In genomic region chr7:27211084-27211446, GRCh38 we compare ENCODE assay signal across 24 cellular contexts. TPM values are rescaled to one million over a fixed set of nuclear protein-coding genes. Genes with fewer than 3 reads are reported as not detected.
DNase-seq lines count a peak whose midpoint lies in the region; ATAC-seq, FAIRE-seq and TF ChIP-seq lines count a peak whose summit lies in the region.
"Had no signal": no experiment of that assay in that cellular context is flagged by ENCODE, and none has a peak within 500 bp of the region (broad histone marks: within the 10 kb centered on the region; RNA-seq: fewer than 3 reads in every experiment).

No MANE protein-coding gene starts in this region.

- H3K4me1 ChIP-seq in HepG2 (ENCODE audit: insufficient read depth, low read length): peaks cover 15% of the 10 kb centered on the region
- H3K4me1 ChIP-seq in right lobe of liver: peaks cover 0 to 10% (median 3%) of the 10 kb centered on the region in 4 donors
- H3K4me1 ChIP-seq in hepatocyte (ENCODE audit: insufficient read depth): peaks cover 37% of the 10 kb centered on the region
- H3K4me1 ChIP-seq in osteoblast (ENCODE audit: insufficient read depth, low read length): peaks cover 6% of the 10 kb centered on the region
- peaks cover 5% of the 10 kb centered on the region for H3K4me1 ChIP-seq in testis
- H3K4me1 ChIP-seq: SJCRH30 had no signal

- H3K27me3 Mint-ChIP-seq in activated CD4-positive, alpha-beta T cell treated with anti-CD3 and anti-CD28 coated beads for 36 hours: peaks cover 78% of the 10 kb centered on the region

- TF ChIP-seq RAD21 in HepG2 (CRISPR knock-in tag; IDR thresholded peaks at IDR 0.05): no peak

- no peak for TF ChIP-seq EP300 in HepG2 (IDR thresholded peaks at IDR 0.05; ENCODE audit: low read depth in 2 of 2, low read length in 2 of 2)
- TF ChIP-seq EP300 in HepG2 (CRISPR knock-in tag; IDR thresholded peaks at IDR 0.05; ENCODE audit: borderline replicate concordance): no peak

- DNase-seq in HepG2 (ENCODE audit: low spot score): no peak
- DNase-seq in right lobe of liver: no peak
- no peak for DNase-seq in hepatocyte (ENCODE audit: low spot score)
- peak; percentile 84 for DNase-seq in osteoblast (ENCODE audit: insufficient read length, low spot score, missing footprints)
- DNase-seq in testis: no peak
- DNase-seq in Kasumi-1 (lab: John Stamatoyannopoulos, UW): no peak
- no peak for DNase-seq in H54 (ENCODE audit: insufficient read length, low spot score)
- no peak for DNase-seq in activated CD4-positive, alpha-beta T cell treated with anti-CD3 and anti-CD28 coated beads for 36 hours
- DNase-seq: AML-193; CD8-positive, alpha-beta memory T cell; DMS79; KG1; NCI-H1694; NCI-H2081; NCI-H2171; NCI-H524 treated with DMSO at 0.1 percent for 48 hours; SJCRH30 had no signal

- no peak for TF ChIP-seq CTCF in HepG2 (CRISPR knock-in tag; IDR thresholded peaks at IDR 0.05)
- TF ChIP-seq CTCF in right lobe of liver (IDR thresholded peaks at IDR 0.05): no peak
- TF ChIP-seq CTCF in hepatocyte (IDR thresholded peaks at IDR 0.05; ENCODE audit: poor library complexity): no peak
- no peak for TF ChIP-seq CTCF in osteoblast (IDR thresholded peaks at IDR 0.05; ENCODE audit: extremely low read depth, low read depth, low read length)
- TF ChIP-seq CTCF in testis (IDR thresholded peaks at IDR 0.05): no peak

- peaks cover 10% of the 10 kb centered on the region for H3K4me1 Mint-ChIP-seq in activated CD4-positive, alpha-beta T cell treated with anti-CD3 and anti-CD28 coated beads for 36 hours

- H2AFZ ChIP-seq in HepG2 (ENCODE audit: low read length) (no peak overlapping the region), hepatocyte (no peak overlapping the region), osteoblast (ENCODE audit: low read length) (peak overlapping the region; percentile 23)

- ATAC-seq in HepG2 (peak; percentile 14; the same call in 2 of the 3 replicates), right lobe of liver (no peak)
- ATAC-seq in activated CD4-positive, alpha-beta T cell treated with anti-CD3 and anti-CD28 coated beads for 36 hours: no peak

- H4K20me1 ChIP-seq in HepG2 (ENCODE audit: insufficient read depth, low read length) (no peaks in the 10 kb centered on the region), hepatocyte (ENCODE audit: insufficient read depth, poor library complexity, severe bottlenecking) (no peaks in the 10 kb centered on the region), osteoblast (ENCODE audit: insufficient read depth, low read length) (no peaks in the 10 kb centered on the region)

- no peaks in the 10 kb centered on the region for H3K9me3 Mint-ChIP-seq in activated CD4-positive, alpha-beta T cell treated with anti-CD3 and anti-CD28 coated beads for 36 hours (ENCODE audit: low read depth)

- H3K4me3 ChIP-seq in HepG2 (replicated peaks in 1 of 3; ENCODE audit: insufficient read depth in 1 of 3, low read depth in 2 of 3, low read length in 3 of 3) (0 out of 6 replicates have a peak overlapping the region, but pooled peaks of 1 of the 3 experiments have one; percentile 51), right lobe of liver (peak overlapping the region in 1 of 3 donors; percentile 34), hepatocyte (no peak overlapping the region), osteoblast (ENCODE audit: insufficient read depth, low read length) (peak overlapping the region; percentile 67), testis (no peak overlapping the region)
- H3K4me3 ChIP-seq: SJCRH30 had no signal

- CTCF ChIA-PET in HepG2 (lab: Yijun Ruan, JAX; ENCODE audit: low intra/inter-chr PET ratio, low total read pairs): interaction anchor here (2.2 kb wide), 1 partner anchor 710 kb away, joined by 14 read pairs; no protein-coding TSS in a partner anchor
- CTCF ChIA-PET in activated CD4-positive, alpha-beta T cell treated with anti-CD3 and anti-CD28 coated beads for 36 hours (lab: Charles Lee): interaction anchor here (0.7 to 2.2 kb wide), 11 partner anchors 8 to 710 kb away, joined by 3 to 11 read pairs (median 6); no protein-coding TSS in a partner anchor

- H3K9me2 ChIP-seq in hepatocyte (replicated peaks; ENCODE audit: insufficient read depth): no peaks in the 10 kb centered on the region

- H3K36me3 ChIP-seq in HepG2 (replicated peaks in 1 of 2; ENCODE audit: control insufficient read depth in 1 of 2, insufficient read depth in 2 of 2, low read length in 2 of 2): no peaks in the 10 kb centered on the region
- no peaks in the 10 kb centered on the region for H3K36me3 ChIP-seq in right lobe of liver
- H3K36me3 ChIP-seq in hepatocyte (replicated peaks; ENCODE audit: insufficient read depth, low read depth): no peaks in the 10 kb centered on the region
- no peaks in the 10 kb centered on the region for H3K36me3 ChIP-seq in osteoblast (ENCODE audit: insufficient read depth, low read length)
- H3K36me3 ChIP-seq in testis (ENCODE audit: low read depth, missing control alignments): no peaks in the 10 kb centered on the region
- H3K36me3 ChIP-seq: Peyer's patch, SJCRH30 had no signal

- no peaks in the 10 kb centered on the region for H3K36me3 Mint-ChIP-seq in activated CD4-positive, alpha-beta T cell treated with anti-CD3 and anti-CD28 coated beads for 36 hours (ENCODE audit: low read depth)
- H3K36me3 Mint-ChIP-seq: CD8-positive, alpha-beta memory T cell had no signal

- in situ Hi-C loops in HepG2 (cut with HindIII; ENCODE audit: extremely low pct_ligation_motif_present, low pct_unique_long_range_greater_than_20kb): no loop called here

- no peak overlapping the region for H3K4me3 Mint-ChIP-seq in activated CD4-positive, alpha-beta T cell treated with anti-CD3 and anti-CD28 coated beads for 36 hours
- H3K4me3 Mint-ChIP-seq: H9 had no signal

- H3K4me2 ChIP-seq in HepG2 (ENCODE audit: low read depth, low read length): peak overlapping the region; percentile 80; the same call in 1 of the 2 replicates
- H3K4me2 ChIP-seq in hepatocyte: peak overlapping the region; percentile 69
- H3K4me2 ChIP-seq in osteoblast (ENCODE audit: insufficient read depth, low read length): peak overlapping the region; percentile 85

- H3K9ac ChIP-seq in HepG2 (ENCODE audit: insufficient read depth, low read depth, low read length): no peak overlapping the region

- POLR2A ChIA-PET in HepG2 (lab: Yijun Ruan, JAX): no interaction called here
- POLR2A ChIA-PET in activated CD4-positive, alpha-beta T cell treated with anti-CD3 and anti-CD28 coated beads for 36 hours (lab: Charles Lee): no interaction called here

- H3K27ac ChIP-seq in HepG2 (ENCODE audit: extremely low read length, insufficient read depth, low read length) (no peak overlapping the region), right lobe of liver (no peak overlapping the region), hepatocyte (peak overlapping the region; percentile 55), osteoblast (ENCODE audit: low read depth, low read length) (no peak overlapping the region), testis (no peak overlapping the region)
- H3K27ac ChIP-seq: 22Rv1, C4-2B, SJCRH30 had no signal

- no peak for FAIRE-seq in HepG2 (lab: Jason Lieb, UNC)
- FAIRE-seq in H54 (lab: Jason Lieb, UNC): no peak
- FAIRE-seq: GM19239 had no signal

- intact Hi-C loops in HepG2 (cut with micrococcal nuclease; ENCODE audit: unreplicated experiment) (loop anchor here (5.0 kb wide), 1 partner anchor 811 kb away; no protein-coding TSS in a partner anchor), right lobe of liver (cut with DNase I) (no loop called here), testis (cut with DNase I; ENCODE audit: low total_unique reads) (no loop called here)
- intact Hi-C loops in activated CD4-positive, alpha-beta T cell treated with anti-CD3 and anti-CD28 coated beads for 36 hours (cut with DNase I, micrococcal nuclease): loop anchor here (5.0 kb wide), 3 partner anchors 41 to 811 kb away; no protein-coding TSS in a partner anchor

- H3K27me3 ChIP-seq in HepG2 (ENCODE audit: control insufficient read depth in 1 of 2, insufficient read depth in 2 of 2, low read length in 2 of 2) (peaks cover 0 to 75% of the 10 kb centered on the region in 2 experiments; a peak in 4 of 5 replicates), right lobe of liver (peaks cover 10 to 30% of the 10 kb centered on the region in 2 donors), hepatocyte (peaks cover 80% of the 10 kb centered on the region), osteoblast (ENCODE audit: insufficient read depth, low read length) (peaks cover 4% of the 10 kb centered on the region), testis (peaks cover 5% of the 10 kb centered on the region)
- H3K27me3 ChIP-seq: SJCRH30 had no signal

- H3K79me2 ChIP-seq in HepG2 (ENCODE audit: insufficient read depth, low read length) (no peaks in the 10 kb centered on the region), hepatocyte (peaks cover 20% of the 10 kb centered on the region), osteoblast (ENCODE audit: insufficient read depth, low read length) (no peaks in the 10 kb centered on the region)

- no peak for TF ChIP-seq POLR2A in HepG2 (IDR thresholded peaks at IDR 0.05; ENCODE audit: insufficient read depth in 1 of 2, low read depth in 2 of 2, low read length in 2 of 2)
- no peak for TF ChIP-seq POLR2A in right lobe of liver (IDR thresholded peaks at IDR 0.05)
- no peak for TF ChIP-seq POLR2A in testis (IDR thresholded peaks at IDR 0.05)
- no peak for TF ChIP-seq POLR2A in H54 (IDR thresholded peaks at IDR 0.05; ENCODE audit: low read depth, low read length)

- BruUV-seq in HepG2 (replicated peaks; lab: Mats Ljungman, UMichigan): no TSS peak

- WGBS in HepG2 (ENCODE audit: low lambda C conversion rate): 100% methylated on average over 1 of the region's 1 CpG
- 100% methylated on average over 1 of the region's 1 CpG for WGBS in right lobe of liver (ENCODE audit: insufficient coverage, low coverage, low lambda C conversion rate, missing lambda C conversion rate)
- 95% methylated on average over 1 of the region's 1 CpG for WGBS in hepatocyte (ENCODE audit: low lambda C conversion rate, missing lambda C conversion rate)
- 80 to 92% methylated on average over 1 of the region's 1 CpG for WGBS in testis, 2 donors

- no peak overlapping the region for H3K27ac Mint-ChIP-seq in activated CD4-positive, alpha-beta T cell treated with anti-CD3 and anti-CD28 coated beads for 36 hours
- H3K27ac Mint-ChIP-seq: H9 had no signal

- H3K9me3 ChIP-seq in HepG2 (ENCODE audit: low read length): no peaks in the 10 kb centered on the region
- no peaks in the 10 kb centered on the region for H3K9me3 ChIP-seq in right lobe of liver
- H3K9me3 ChIP-seq in hepatocyte (ENCODE audit: low read depth): no peaks in the 10 kb centered on the region
- H3K9me3 ChIP-seq in osteoblast (ENCODE audit: low read depth, low read length): no peaks in the 10 kb centered on the region
- H3K9me3 ChIP-seq in testis: no peaks in the 10 kb centered on the region
- H3K9me3 ChIP-seq: Peyer's patch, SJCRH30 had no signal

RNA-seq across cellular contexts. Expression of gene HOXA13, which starts 11.2 kb away (rescaled TPM):
- total RNA-seq in HepG2 (2016; rRNA removed; fragmentation: Illumina TruSeq; extraction: Trizol) (0.04 TPM in 2 replicates), right lobe of liver (not detected), hepatocyte (13.0 and 14.2 TPM in 2 replicates), osteoblast (6.2 and 8.0 TPM in 2 replicates), testis (not detected)
- total RNA-seq in HepG2 (2016; cell fraction: cytosol; rRNA removed; fragmentation: Illumina TruSeq; extraction: Trizol; ENCODE audit: low read depth): not detected in 2 replicates
- total RNA-seq in HepG2 (2016; cell fraction: insoluble cytoplasmic fraction; rRNA removed; fragmentation: Illumina TruSeq; extraction: Trizol): 0.02 TPM in 1 of 2 replicates, not detected in the other
- total RNA-seq in HepG2 (2016; cell fraction: membrane; rRNA removed; fragmentation: Illumina TruSeq; extraction: Trizol): 0.03 TPM in 1 of 2 replicates, not detected in the other
- total RNA-seq in HepG2 (2016; cell fraction: nucleus; rRNA removed; fragmentation: Illumina TruSeq; extraction: Trizol): not detected in 2 replicates
- polyA plus RNA-seq in HepG2 (2011; rRNA removed) (0.01 TPM in 1 of 2 replicates, not detected in the other), hepatocyte (6.1 and 6.2 TPM in 2 replicates), testis (ENCODE audit: insufficient read depth, low read depth, low replicate concordance) (0.30 TPM)
- not detected in 2 replicates for polyA plus RNA-seq in HepG2 (2011; cell fraction: cytosol; rRNA removed)
- polyA plus RNA-seq in HepG2 (2011; cell fraction: nucleus; rRNA removed): not detected in 2 replicates
- polyA plus RNA-seq in HepG2 (2012): not detected in 2 replicates
- polyA plus RNA-seq in HepG2 (2016; cell fraction: cytosol; fragmentation: Illumina TruSeq; extraction: Trizol; ENCODE audit: low read depth): not detected in 2 replicates
- not detected in 2 replicates for polyA plus RNA-seq in HepG2 (2016; cell fraction: insoluble cytoplasmic fraction; fragmentation: Illumina TruSeq; extraction: Trizol; ENCODE audit: low read depth)
- not detected in 2 replicates for polyA plus RNA-seq in HepG2 (2016; cell fraction: membrane; fragmentation: Illumina TruSeq; extraction: Trizol; ENCODE audit: low read depth)
- polyA plus RNA-seq in HepG2 (2016; cell fraction: nucleus; fragmentation: Illumina TruSeq; extraction: Trizol; ENCODE audit: insufficient read depth, low read depth): 0.11 TPM in 1 of 2 replicates, not detected in the other
- polyA minus RNA-seq in HepG2 (2011; rRNA and poly(A)+ RNA removed; ENCODE audit: low replicate concordance): 0.26 TPM in 1 of 2 replicates, not detected in the other
- not detected in 2 replicates for polyA minus RNA-seq in HepG2 (2011; cell fraction: cytosol; rRNA and poly(A)+ RNA removed)
- 0.26 TPM in 1 of 2 replicates, not detected in the other for polyA minus RNA-seq in HepG2 (2011; cell fraction: nucleus; rRNA and poly(A)+ RNA removed)
- total RNA-seq in activated CD4-positive, alpha-beta T cell treated with anti-CD3 and anti-CD28 coated beads for 36 hours: not detected
- total RNA-seq: CD8-positive, alpha-beta memory T cell; H9; Peyer's patch had no signal
- polyA plus RNA-seq: AG04450; CD8-positive, alpha-beta memory T cell had no signal

RNA-seq across cellular contexts. Expression of gene HOXA11, which starts 26.0 kb away (rescaled TPM):
- total RNA-seq in HepG2 (2016; rRNA removed; fragmentation: Illumina TruSeq; extraction: Trizol) (not detected in 2 replicates), right lobe of liver (not detected), hepatocyte (6.4 and 9.6 TPM in 2 replicates), osteoblast (14.4 and 15.2 TPM in 2 replicates), testis (under 1 TPM in 1 of 2 donors, not detected in 1; 0.25 TPM)
- not detected in 2 replicates for total RNA-seq in HepG2 (2016; cell fraction: cytosol; rRNA removed; fragmentation: Illumina TruSeq; extraction: Trizol; ENCODE audit: low read depth)
- not detected in 2 replicates for total RNA-seq in HepG2 (2016; cell fraction: insoluble cytoplasmic fraction; rRNA removed; fragmentation: Illumina TruSeq; extraction: Trizol)
- not detected in 2 replicates for total RNA-seq in HepG2 (2016; cell fraction: membrane; rRNA removed; fragmentation: Illumina TruSeq; extraction: Trizol)
- not detected in 2 replicates for total RNA-seq in HepG2 (2016; cell fraction: nucleus; rRNA removed; fragmentation: Illumina TruSeq; extraction: Trizol)
- polyA plus RNA-seq in HepG2 (2011; rRNA removed) (0.04 TPM in 1 of 2 replicates, not detected in the other), hepatocyte (5.4 and 7.6 TPM in 2 replicates), testis (ENCODE audit: insufficient read depth, low read depth, low replicate concordance) (0.96 TPM)
- not detected in 2 replicates for polyA plus RNA-seq in HepG2 (2011; cell fraction: cytosol; rRNA removed)
- not detected in 2 replicates for polyA plus RNA-seq in HepG2 (2011; cell fraction: nucleus; rRNA removed)
- polyA plus RNA-seq in HepG2 (2012): not detected in 2 replicates
- polyA plus RNA-seq in HepG2 (2016; cell fraction: cytosol; fragmentation: Illumina TruSeq; extraction: Trizol; ENCODE audit: low read depth): not detected in 2 replicates
- polyA plus RNA-seq in HepG2 (2016; cell fraction: insoluble cytoplasmic fraction; fragmentation: Illumina TruSeq; extraction: Trizol; ENCODE audit: low read depth): not detected in 2 replicates
- polyA plus RNA-seq in HepG2 (2016; cell fraction: membrane; fragmentation: Illumina TruSeq; extraction: Trizol; ENCODE audit: low read depth): not detected in 2 replicates
- not detected in 2 replicates for polyA plus RNA-seq in HepG2 (2016; cell fraction: nucleus; fragmentation: Illumina TruSeq; extraction: Trizol; ENCODE audit: insufficient read depth, low read depth)
- 2.9 TPM in 1 of 2 replicates, not detected in the other for polyA minus RNA-seq in HepG2 (2011; rRNA and poly(A)+ RNA removed; ENCODE audit: low replicate concordance)
- polyA minus RNA-seq in HepG2 (2011; cell fraction: cytosol; rRNA and poly(A)+ RNA removed): not detected in 2 replicates
- not detected in 2 replicates for polyA minus RNA-seq in HepG2 (2011; cell fraction: nucleus; rRNA and poly(A)+ RNA removed)
- not detected for total RNA-seq in activated CD4-positive, alpha-beta T cell treated with anti-CD3 and anti-CD28 coated beads for 36 hours
- total RNA-seq: CD8-positive, alpha-beta memory T cell; H9; HT1080; Peyer's patch had no signal
- polyA plus RNA-seq: CD8-positive, alpha-beta memory T cell had no signal

RNA-seq across cellular contexts. Expression of gene EVX1, which starts 31.5 kb away (rescaled TPM):
- total RNA-seq in HepG2 (2016; rRNA removed; fragmentation: Illumina TruSeq; extraction: Trizol) (not detected in 2 replicates), right lobe of liver (not detected), hepatocyte (1.1 and 1.6 TPM in 2 replicates), osteoblast (not detected in 2 replicates), testis (under 1 TPM; 0.25 to 0.63 TPM)
- total RNA-seq in HepG2 (2016; cell fraction: cytosol; rRNA removed; fragmentation: Illumina TruSeq; extraction: Trizol; ENCODE audit: low read depth): not detected in 2 replicates
- total RNA-seq in HepG2 (2016; cell fraction: insoluble cytoplasmic fraction; rRNA removed; fragmentation: Illumina TruSeq; extraction: Trizol): not detected in 2 replicates
- not detected in 2 replicates for total RNA-seq in HepG2 (2016; cell fraction: membrane; rRNA removed; fragmentation: Illumina TruSeq; extraction: Trizol)
- total RNA-seq in HepG2 (2016; cell fraction: nucleus; rRNA removed; fragmentation: Illumina TruSeq; extraction: Trizol): not detected in 2 replicates
- polyA plus RNA-seq in HepG2 (2011; rRNA removed) (not detected in 2 replicates), hepatocyte (0.95 and 1.9 TPM in 2 replicates), testis (ENCODE audit: insufficient read depth, low read depth, low replicate concordance) (1.4 TPM)
- not detected in 2 replicates for polyA plus RNA-seq in HepG2 (2011; cell fraction: cytosol; rRNA removed)
- polyA plus RNA-seq in HepG2 (2011; cell fraction: nucleus; rRNA removed): not detected in 2 replicates
- not detected in 2 replicates for polyA plus RNA-seq in HepG2 (2012)
- not detected in 2 replicates for polyA plus RNA-seq in HepG2 (2016; cell fraction: cytosol; fragmentation: Illumina TruSeq; extraction: Trizol; ENCODE audit: low read depth)
- polyA plus RNA-seq in HepG2 (2016; cell fraction: insoluble cytoplasmic fraction; fragmentation: Illumina TruSeq; extraction: Trizol; ENCODE audit: low read depth): not detected in 2 replicates
- not detected in 2 replicates for polyA plus RNA-seq in HepG2 (2016; cell fraction: membrane; fragmentation: Illumina TruSeq; extraction: Trizol; ENCODE audit: low read depth)
- not detected in 2 replicates for polyA plus RNA-seq in HepG2 (2016; cell fraction: nucleus; fragmentation: Illumina TruSeq; extraction: Trizol; ENCODE audit: insufficient read depth, low read depth)
- not detected in 2 replicates for polyA minus RNA-seq in HepG2 (2011; rRNA and poly(A)+ RNA removed; ENCODE audit: low replicate concordance)
- not detected in 2 replicates for polyA minus RNA-seq in HepG2 (2011; cell fraction: cytosol; rRNA and poly(A)+ RNA removed)
- polyA minus RNA-seq in HepG2 (2011; cell fraction: nucleus; rRNA and poly(A)+ RNA removed): not detected in 2 replicates
- total RNA-seq in activated CD4-positive, alpha-beta T cell treated with anti-CD3 and anti-CD28 coated beads for 36 hours: not detected
- total RNA-seq: CD8-positive, alpha-beta memory T cell; H9; HT1080; Peyer's patch; SJCRH30 had no signal
- polyA plus RNA-seq: AG04450; CD8-positive, alpha-beta memory T cell had no signal

RNA-seq across cellular contexts. Expression of gene HOXA10, which starts 36.9 kb away (rescaled TPM):
- total RNA-seq in HepG2 (2016; rRNA removed; fragmentation: Illumina TruSeq; extraction: Trizol) (not detected in 2 replicates), right lobe of liver (not detected), hepatocyte (9.9 and 15.1 TPM in 2 replicates), osteoblast (32.1 and 43.1 TPM in 2 replicates), testis (1 to 10 TPM in 1 of 2 donors, under 1 TPM in 1; 0.31 to 1.8 TPM)
- total RNA-seq in HepG2 (2016; cell fraction: cytosol; rRNA removed; fragmentation: Illumina TruSeq; extraction: Trizol; ENCODE audit: low read depth): not detected in 2 replicates
- not detected in 2 replicates for total RNA-seq in HepG2 (2016; cell fraction: insoluble cytoplasmic fraction; rRNA removed; fragmentation: Illumina TruSeq; extraction: Trizol)
- not detected in 2 replicates for total RNA-seq in HepG2 (2016; cell fraction: membrane; rRNA removed; fragmentation: Illumina TruSeq; extraction: Trizol)
- not detected in 2 replicates for total RNA-seq in HepG2 (2016; cell fraction: nucleus; rRNA removed; fragmentation: Illumina TruSeq; extraction: Trizol)
- polyA plus RNA-seq in HepG2 (2011; rRNA removed) (0.03 TPM in 1 of 2 replicates, not detected in the other), hepatocyte (7.7 and 8.1 TPM in 2 replicates), testis (ENCODE audit: insufficient read depth, low read depth, low replicate concordance) (1.6 TPM)
- not detected in 2 replicates for polyA plus RNA-seq in HepG2 (2011; cell fraction: cytosol; rRNA removed)
- not detected in 2 replicates for polyA plus RNA-seq in HepG2 (2011; cell fraction: nucleus; rRNA removed)
- polyA plus RNA-seq in HepG2 (2012): not detected in 2 replicates
- polyA plus RNA-seq in HepG2 (2016; cell fraction: cytosol; fragmentation: Illumina TruSeq; extraction: Trizol; ENCODE audit: low read depth): not detected in 2 replicates
- not detected in 2 replicates for polyA plus RNA-seq in HepG2 (2016; cell fraction: insoluble cytoplasmic fraction; fragmentation: Illumina TruSeq; extraction: Trizol; ENCODE audit: low read depth)
- 0.12 TPM in 1 of 2 replicates, not detected in the other for polyA plus RNA-seq in HepG2 (2016; cell fraction: membrane; fragmentation: Illumina TruSeq; extraction: Trizol; ENCODE audit: low read depth)
- polyA plus RNA-seq in HepG2 (2016; cell fraction: nucleus; fragmentation: Illumina TruSeq; extraction: Trizol; ENCODE audit: insufficient read depth, low read depth): not detected in 2 replicates
- 11.6 TPM in 1 of 2 replicates, not detected in the other for polyA minus RNA-seq in HepG2 (2011; rRNA and poly(A)+ RNA removed; ENCODE audit: low replicate concordance)
- polyA minus RNA-seq in HepG2 (2011; cell fraction: cytosol; rRNA and poly(A)+ RNA removed): not detected in 2 replicates
- polyA minus RNA-seq in HepG2 (2011; cell fraction: nucleus; rRNA and poly(A)+ RNA removed): not detected in 2 replicates
- total RNA-seq in activated CD4-positive, alpha-beta T cell treated with anti-CD3 and anti-CD28 coated beads for 36 hours: not detected
- total RNA-seq: CD8-positive, alpha-beta memory T cell; H9 had no signal

RNA-seq across cellular contexts. Expression of gene HOXA9, which starts 45.7 kb away (rescaled TPM):
- total RNA-seq in HepG2 (2016; rRNA removed; fragmentation: Illumina TruSeq; extraction: Trizol) (not detected in 2 replicates), right lobe of liver (under 1 TPM in 1 of 6 experiments, not detected in 5; 0.09 TPM), hepatocyte (3.6 and 5.9 TPM in 2 replicates), osteoblast (15.3 and 19.5 TPM in 2 replicates), testis (under 1 TPM; 0.25 to 0.39 TPM)
- not detected in 2 replicates for total RNA-seq in HepG2 (2016; cell fraction: cytosol; rRNA removed; fragmentation: Illumina TruSeq; extraction: Trizol; ENCODE audit: low read depth)
- total RNA-seq in HepG2 (2016; cell fraction: insoluble cytoplasmic fraction; rRNA removed; fragmentation: Illumina TruSeq; extraction: Trizol): not detected in 2 replicates
- not detected in 2 replicates for total RNA-seq in HepG2 (2016; cell fraction: membrane; rRNA removed; fragmentation: Illumina TruSeq; extraction: Trizol)
- not detected in 2 replicates for total RNA-seq in HepG2 (2016; cell fraction: nucleus; rRNA removed; fragmentation: Illumina TruSeq; extraction: Trizol)
- polyA plus RNA-seq in HepG2 (2011; rRNA removed) (not detected in 2 replicates), hepatocyte (3.5 and 4.4 TPM in 2 replicates), testis (ENCODE audit: insufficient read depth, low read depth, low replicate concordance) (1.0 TPM)
- not detected in 2 replicates for polyA plus RNA-seq in HepG2 (2011; cell fraction: cytosol; rRNA removed)
- polyA plus RNA-seq in HepG2 (2011; cell fraction: nucleus; rRNA removed): not detected in 2 replicates
- not detected in 2 replicates for polyA plus RNA-seq in HepG2 (2012)
- not detected in 2 replicates for polyA plus RNA-seq in HepG2 (2016; cell fraction: cytosol; fragmentation: Illumina TruSeq; extraction: Trizol; ENCODE audit: low read depth)
- not detected in 2 replicates for polyA plus RNA-seq in HepG2 (2016; cell fraction: insoluble cytoplasmic fraction; fragmentation: Illumina TruSeq; extraction: Trizol; ENCODE audit: low read depth)
- polyA plus RNA-seq in HepG2 (2016; cell fraction: membrane; fragmentation: Illumina TruSeq; extraction: Trizol; ENCODE audit: low read depth): not detected in 2 replicates
- polyA plus RNA-seq in HepG2 (2016; cell fraction: nucleus; fragmentation: Illumina TruSeq; extraction: Trizol; ENCODE audit: insufficient read depth, low read depth): not detected in 2 replicates
- polyA minus RNA-seq in HepG2 (2011; rRNA and poly(A)+ RNA removed; ENCODE audit: low replicate concordance): 0.51 TPM in 1 of 2 replicates, not detected in the other
- not detected in 2 replicates for polyA minus RNA-seq in HepG2 (2011; cell fraction: cytosol; rRNA and poly(A)+ RNA removed)
- polyA minus RNA-seq in HepG2 (2011; cell fraction: nucleus; rRNA and poly(A)+ RNA removed): not detected in 2 replicates
- not detected for total RNA-seq in activated CD4-positive, alpha-beta T cell treated with anti-CD3 and anti-CD28 coated beads for 36 hours
- total RNA-seq: CD8-positive, alpha-beta memory T cell; H9 had no signal
- polyA plus RNA-seq: CD8-positive, alpha-beta memory T cell had no signal

Comparison
In these comparisons a context has a peak if more than half of its experiments do, and no peak if none do; other contexts are left out.
1. intact Hi-C loops: an anchor here in HepG2 (5.0 kb wide) and activated CD4-positive, alpha-beta T cell treated with anti-CD3 and anti-CD28 coated beads for 36 hours (5.0 kb wide); none called in right lobe of liver and testis.